Comparison of ENCODE assay signal across 12 cellular contexts in genomic region chr7:139703468-139704307, GRCh38.
DNase-seq lines count a peak whose midpoint lies in the region; ATAC-seq, FAIRE-seq and TF ChIP-seq lines count a peak whose summit lies in the region.
"Had no signal": no experiment of that assay in that cellular context is flagged by ENCODE, and none has a peak within 500 bp of the region (broad histone marks: within the 10 kb centered on the region; RNA-seq: fewer than 3 reads in every experiment).

No MANE protein-coding gene starts in this region.

- H3K4me3 Mint-ChIP-seq in natural killer cell treated with Interleukin-12 subunit alpha and Interleukin-12 subunit beta and Interleukin-15 and Interleukin-18, amount 100 ng/mL, for 72 hours: peak overlapping the region; percentile 38

- peak; percentile 26 for ATAC-seq in GM18868 (IDR thresholded peaks at IDR 0.05; ENCODE audit: unreplicated experiment)
- ATAC-seq in HG02678 (IDR thresholded peaks at IDR 0.05; ENCODE audit: unreplicated experiment): peak; percentile 25
- no peak for ATAC-seq in natural killer cell treated with Interleukin-12 subunit alpha and Interleukin-12 subunit beta and Interleukin-15 and Interleukin-18, amount 100 ng/mL, for 72 hours

- no peak for TF ChIP-seq CTCF in adrenal gland (IDR thresholded peaks at IDR 0.05)
- no peak for TF ChIP-seq CTCF in D721Med (IDR thresholded peaks at IDR 0.05; ENCODE audit: insufficient read depth, missing control alignments)

- no peaks in the 10 kb centered on the region for H3K9me3 Mint-ChIP-seq in natural killer cell treated with Interleukin-12 subunit alpha and Interleukin-12 subunit beta and Interleukin-15 and Interleukin-18, amount 100 ng/mL, for 72 hours

- no peaks in the 10 kb centered on the region for H3K36me3 ChIP-seq in adrenal gland (replicated peaks in 1 of 2)
- H3K36me3 ChIP-seq: HAP-1 had no signal

- H3K27me3 ChIP-seq in adrenal gland: no peaks in the 10 kb centered on the region

- H3K4me1 Mint-ChIP-seq in natural killer cell treated with Interleukin-12 subunit alpha and Interleukin-12 subunit beta and Interleukin-15 and Interleukin-18, amount 100 ng/mL, for 72 hours (ENCODE audit: low read depth in 2 of 2): peaks cover 61 to 63% of the 10 kb centered on the region in 2 donors

- no peak for TF ChIP-seq POLR2A in adrenal gland (IDR thresholded peaks at IDR 0.05)

- H3K9me3 ChIP-seq in adrenal gland (replicated peaks in 1 of 3): no peaks in the 10 kb centered on the region
- H3K9me3 ChIP-seq: HAP-1 had no signal

- peaks cover 14% of the 10 kb centered on the region for H3K36me3 Mint-ChIP-seq in natural killer cell treated with Interleukin-12 subunit alpha and Interleukin-12 subunit beta and Interleukin-15 and Interleukin-18, amount 100 ng/mL, for 72 hours

- DNase-seq in adrenal gland: peak in 1 of 7 donors; percentile 37
- DNase-seq in natural killer cell treated with Interleukin-12 subunit alpha and Interleukin-12 subunit beta and Interleukin-15 and Interleukin-18, amount 100 ng/mL, for 72 hours (ENCODE audit: low spot score): no peak
- DNase-seq in D721Med (ENCODE audit: insufficient read length, low spot score): no peak
- DNase-seq in medulla oblongata (ENCODE audit: extremely low spot score): no peak
- no peak for DNase-seq in stimulated activated naive CD4-positive, alpha-beta T cell treated with Interleukin-2 at 50 U/mL for 16 hours (lab: John Stamatoyannopoulos, UW)
- DNase-seq in activated gamma-delta T cell treated with Interleukin-2 at 50 U/mL for 16 hours: no peak
- DNase-seq: DMS79 treated with DMSO at 0.1 percent for 48 hours; NCI-H146; stimulated activated CD4-positive, alpha-beta T cell treated with anti-CD3 and anti-CD28 coated beads, Interleukin-2, amount 100 ng/mL, for 24 hours had no signal

- H3K4me1 ChIP-seq in adrenal gland (replicated peaks in 1 of 2): peaks cover 20 to 25% of the 10 kb centered on the region in 2 donors
- H3K4me1 ChIP-seq: HAP-1 had no signal

- FAIRE-seq in D721Med (lab: Jason Lieb, UNC): no peak

- no peak overlapping the region for H3K4me3 ChIP-seq in adrenal gland
- H3K4me3 ChIP-seq: HAP-1 had no signal

- intact Hi-C loops in adrenal gland (cut with DNase I): no loop called here

- H3K27ac Mint-ChIP-seq in natural killer cell treated with Interleukin-12 subunit alpha and Interleukin-12 subunit beta and Interleukin-15 and Interleukin-18, amount 100 ng/mL, for 72 hours: peak overlapping the region; percentile 86 to 96

- WGBS in adrenal gland, 4 donors: 61 to 73% (median 66%) methylated on average over 5 of the region's 5 CpGs

- no peaks in the 10 kb centered on the region for H3K27me3 Mint-ChIP-seq in natural killer cell treated with Interleukin-12 subunit alpha and Interleukin-12 subunit beta and Interleukin-15 and Interleukin-18, amount 100 ng/mL, for 72 hours

- peak overlapping the region in 3 of 5 donors; percentile 56 to 84 (median 84) for H3K27ac ChIP-seq in adrenal gland

Comparison
In these comparisons a context has a peak if more than half of its experiments do, and no peak if none do; other contexts are left out.
1. ATAC-seq: peak in GM18868 (single experiment) and HG02678 (single experiment); none in natural killer cell treated with Interleukin-12 subunit alpha and Interleukin-12 subunit beta and Interleukin-15 and Interleukin-18, amount 100 ng/mL, for 72 hours (0 of 2).